ENCODE assay signal across 17 cellular contexts in the genomic region with DNA sequence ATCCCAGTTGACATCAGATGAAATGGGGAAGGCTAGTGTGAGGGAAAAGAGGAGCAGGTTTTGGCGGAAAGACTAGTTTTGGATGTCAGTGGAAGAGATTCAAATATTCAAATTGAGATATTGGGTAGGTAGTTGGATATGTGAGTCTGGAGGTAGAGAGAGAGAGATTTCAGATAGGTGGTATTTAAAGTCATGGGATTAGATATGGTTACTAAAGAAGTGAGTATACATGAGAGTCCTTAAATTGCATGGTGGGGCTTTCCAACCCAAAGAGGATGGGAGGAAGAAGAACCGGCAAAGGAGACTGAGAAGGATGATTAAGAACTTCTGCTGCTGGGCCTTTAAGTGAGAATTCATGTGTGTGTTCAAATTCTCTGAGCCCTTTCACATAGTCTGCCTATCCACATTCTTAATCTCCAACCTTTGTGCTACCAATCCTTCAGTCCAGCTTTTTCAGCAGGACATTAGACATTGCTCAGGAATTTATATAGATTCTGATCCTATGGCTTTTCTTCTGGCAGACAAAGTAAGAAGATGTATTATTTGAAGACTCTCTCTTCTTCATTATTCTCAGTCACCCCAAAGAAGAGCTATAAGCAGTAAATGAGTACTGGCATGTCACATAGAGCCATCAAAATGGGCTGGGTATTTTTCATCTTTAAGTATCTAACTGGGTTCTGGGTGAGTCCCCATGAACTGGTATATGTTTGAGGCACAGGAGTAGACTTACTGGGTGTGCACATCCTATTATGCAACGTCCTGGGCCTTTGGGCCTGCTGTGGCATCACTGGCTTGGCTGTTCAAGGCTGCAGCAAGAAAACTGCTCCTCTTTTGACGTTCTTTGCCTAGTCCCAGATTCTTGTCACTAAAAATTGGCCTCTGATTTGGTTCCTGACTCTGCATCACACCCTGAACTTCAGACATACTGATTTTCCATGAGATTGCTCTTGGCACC. TPM values are rescaled to one million over a fixed set of nuclear protein-coding genes. Genes with fewer than 3 reads are reported as not detected.
DNase-seq lines count a peak whose midpoint lies in the region; ATAC-seq, FAIRE-seq and TF ChIP-seq lines count a peak whose summit lies in the region.
"Had no signal": no experiment of that assay in that cellular context is flagged by ENCODE, and none has a peak within 500 bp of the region (broad histone marks: within the 10 kb centered on the region; RNA-seq: fewer than 3 reads in every experiment).

No MANE protein-coding gene starts in this region.

- peak; percentile 60 for ATAC-seq in HG02588 (IDR thresholded peaks at IDR 0.05; ENCODE audit: unreplicated experiment)
- peak; percentile 47 for ATAC-seq in left lobe of liver
- ATAC-seq in GM18520 (IDR thresholded peaks at IDR 0.05; ENCODE audit: unreplicated experiment), result no peak

- H3K9ac ChIP-seq in OCI-LY3 (ENCODE audit: low read length), result peak overlapping the region; percentile 2; the same call in 1 of the 2 replicates
- H3K9ac ChIP-seq: BLaER1, parathyroid adenoma had no signal

- DNase-seq in GM18507 (ENCODE audit: extremely low spot score, insufficient read length, low read depth) (no peak), left lobe of liver (ENCODE audit: low spot score) (no peak), GM10248 (ENCODE audit: extremely low spot score) (no peak), GF-D8 (lab: John Stamatoyannopoulos, UW) (no peak), dorsolateral prefrontal cortex (no peak)
- DNase-seq: activated naive CD4-positive, alpha-beta T cell treated with anti-CD3 and anti-CD28 coated beads for 36 hours; DMS53; Karpas-422; left ventricle myocardium inferior; NCI-H1436 treated with DMSO at 0.1 percent for 48 hours; WERI-Rb-1 had no signal

- peaks cover 12% of the 10 kb centered on the region for H3K36me3 ChIP-seq in OCI-LY3 (replicated peaks; ENCODE audit: low read depth, low read length)
- H3K36me3 ChIP-seq: left ventricle myocardium inferior, WERI-Rb-1 had no signal

- CTCF ChIA-PET in GM10248 (lab: Yijun Ruan, JAX), result interaction anchor here (0.9 to 8.7 kb wide), 15 partner anchors 10 to 144 kb away, joined by 3 to 274 read pairs (median 8); a partner anchor contains a TSS

- FAIRE-seq in GM18507 (lab: Jason Lieb, UNC), result peak; percentile 52

- intact Hi-C loops in dorsolateral prefrontal cortex (cut with DNase I), result loop anchor here (2.0 to 5.0 kb wide), 2 partner anchors 130 to 132 kb away; no protein-coding TSS in a partner anchor

- peaks cover 11% of the 10 kb centered on the region; the same call in 1 of the 2 replicates for H4K20me1 ChIP-seq in OCI-LY3 (ENCODE audit: insufficient read depth, low read length)

- no peak overlapping the region for H2AFZ ChIP-seq in OCI-LY3 (ENCODE audit: low read depth, low read length)
- H2AFZ ChIP-seq: parathyroid adenoma had no signal

- H3K4me1 ChIP-seq in OCI-LY3 (ENCODE audit: low read length), result peaks cover 52% of the 10 kb centered on the region
- H3K4me1 ChIP-seq: BLaER1, parathyroid adenoma had no signal

- TF ChIP-seq CTCF in OCI-LY3 (IDR thresholded peaks at IDR 0.05; ENCODE audit: low read depth, low read length), result no peak
- TF ChIP-seq CTCF in GM10248 (IDR thresholded peaks at IDR 0.05; ENCODE audit: control extremely low read depth, extremely low read depth, low read depth, missing control alignments), result no peak
- TF ChIP-seq CTCF in dorsolateral prefrontal cortex (IDR thresholded peaks at IDR 0.05 in 54 of 56, conservative IDR thresholded peaks at IDR 0.05 in 2 of 56; ENCODE audit: low read depth in 1 of 56, partially characterized antibody in 56 of 56), result no peak

- H3K4me3 ChIP-seq in OCI-LY3 (ENCODE audit: low read length) (no peak overlapping the region), dorsolateral prefrontal cortex (no peak overlapping the region)
- H3K4me3 ChIP-seq: BLaER1, left ventricle myocardium inferior had no signal

- POLR2A ChIA-PET in GM10248 (lab: Yijun Ruan, JAX), result no interaction called here

- peaks cover 84% of the 10 kb centered on the region for H3K79me2 ChIP-seq in OCI-LY3 (ENCODE audit: low read length)

- H3K27me3 ChIP-seq in OCI-LY3 (ENCODE audit: low read depth, low read length) (no peaks in the 10 kb centered on the region), dorsolateral prefrontal cortex (no peaks in the 10 kb centered on the region)
- H3K27me3 ChIP-seq: BLaER1 had no signal

- 0 out of 2 replicates have a peak, but pooled peaks cover 6% of the 10 kb centered on the region for H3K9me3 ChIP-seq in OCI-LY3 (ENCODE audit: insufficient read depth, low read length)
- H3K9me3 ChIP-seq: left ventricle myocardium inferior had no signal

- H3K4me2 ChIP-seq in OCI-LY3 (ENCODE audit: low read length), result peak overlapping the region; percentile 48
- H3K4me2 ChIP-seq: BLaER1 had no signal

- H3K27ac ChIP-seq in OCI-LY3 (ENCODE audit: low read length) (peak overlapping the region; percentile 49), dorsolateral prefrontal cortex (no peak overlapping the region)
- H3K27ac ChIP-seq: BLaER1, HL-60, left ventricle myocardium inferior, parathyroid adenoma, WERI-Rb-1 had no signal

RNA-seq across cellular contexts. Expression of a gene that starts 33.6 kb away (rescaled TPM):
- 22.2 TPM for total RNA-seq in left lobe of liver
- total RNA-seq in dorsolateral prefrontal cortex, result 10 to 100 TPM; 22.9 to 64.1 (median 42.7) TPM
